In the genomic region with DNA sequence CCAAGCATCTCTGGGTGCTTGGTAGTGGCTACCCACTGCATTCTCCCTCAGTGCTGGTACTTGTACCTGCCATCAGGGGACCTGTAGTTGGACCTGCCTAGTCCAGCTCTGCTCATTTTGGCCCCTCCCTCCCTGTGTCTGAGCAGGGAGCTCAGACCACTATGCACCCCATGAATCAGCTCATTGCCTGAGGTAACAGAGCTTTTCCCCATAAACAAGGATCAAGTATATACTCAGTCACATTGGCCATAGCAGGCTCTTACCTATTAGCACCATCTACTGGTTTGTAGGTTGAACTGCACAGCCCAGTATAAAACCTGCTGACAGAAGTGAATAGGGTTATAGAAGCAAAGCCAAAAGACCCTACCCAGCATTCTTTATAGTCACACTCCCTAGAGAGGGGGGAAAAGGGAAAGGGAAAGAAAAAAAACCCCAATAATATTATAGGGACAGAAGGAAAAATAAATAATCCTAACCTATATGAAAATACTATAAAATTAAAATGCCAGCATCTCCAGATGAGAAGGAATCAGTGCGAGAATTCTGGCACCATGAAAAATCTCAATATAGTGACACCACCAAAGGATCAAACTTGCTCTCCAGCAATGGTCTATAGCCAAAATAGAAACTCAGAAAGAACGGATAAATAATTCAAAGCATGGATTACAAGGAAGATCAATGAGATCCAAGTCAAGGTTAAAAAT, we compare ENCODE assay signal across 8 cellular contexts. TPM values are rescaled to one million over a fixed set of nuclear protein-coding genes. Genes with fewer than 3 reads are reported as not detected.
DNase-seq lines count a peak whose midpoint lies in the region; ATAC-seq and FAIRE-seq lines count a peak whose summit lies in the region.

No MANE protein-coding gene starts in this region.

- peaks cover 33% of the 10 kb centered on the region for H3K9me3 Mint-ChIP-seq in activated naive CD4-positive, alpha-beta T cell treated with anti-CD3 and anti-CD28 coated beads, Interleukin-2, amount 10 ng/mL, durations not matched to agents 7 days and 5 days

- H3K36me3 Mint-ChIP-seq in activated naive CD4-positive, alpha-beta T cell treated with anti-CD3 and anti-CD28 coated beads, Interleukin-2, amount 10 ng/mL, durations not matched to agents 7 days and 5 days = peaks cover 91% of the 10 kb centered on the region

- intact Hi-C loops in left cardiac atrium (cut with DNase I) = loop anchor here in 1 of 2 donors (5.0 kb wide), 1 partner anchor 127 kb away; no protein-coding TSS in a partner anchor

- no peak for FAIRE-seq in small intestine (lab: Jason Lieb, UNC)

- 86 to 92% (median 88%) methylated on average over 2 of the region's 2 CpGs for WGBS in small intestine, 3 donors

- H3K27me3 ChIP-seq in small intestine (ENCODE audit: control insufficient read depth in 2 of 2, insufficient read depth in 2 of 2, low read length in 2 of 2) = no peaks in the 10 kb centered on the region

- H3K27me3 Mint-ChIP-seq in activated naive CD4-positive, alpha-beta T cell treated with anti-CD3 and anti-CD28 coated beads, Interleukin-2, amount 10 ng/mL, durations not matched to agents 7 days and 5 days = no peaks in the 10 kb centered on the region

- H3K4me3 Mint-ChIP-seq in activated naive CD4-positive, alpha-beta T cell treated with anti-CD3 and anti-CD28 coated beads, Interleukin-2, amount 10 ng/mL, durations not matched to agents 7 days and 5 days = no peak overlapping the region

- peak overlapping the region; percentile 60 for H3K27ac Mint-ChIP-seq in activated naive CD4-positive, alpha-beta T cell treated with anti-CD3 and anti-CD28 coated beads, Interleukin-2, amount 10 ng/mL, durations not matched to agents 7 days and 5 days

- H3K36me3 ChIP-seq in small intestine (ENCODE audit: control insufficient read depth in 2 of 2, insufficient read depth in 2 of 2, low read length in 2 of 2) = no peaks in the 10 kb centered on the region

- no peaks in the 10 kb centered on the region for H3K9me3 ChIP-seq in small intestine (ENCODE audit: control insufficient read depth, low read depth)

- peaks cover 34% of the 10 kb centered on the region for H3K4me1 Mint-ChIP-seq in activated naive CD4-positive, alpha-beta T cell treated with anti-CD3 and anti-CD28 coated beads, Interleukin-2, amount 10 ng/mL, durations not matched to agents 7 days and 5 days

- peak; percentile 18 for DNase-seq in stimulated activated CD4-positive, alpha-beta T cell treated with anti-CD3 and anti-CD28 coated beads, Interleukin-15, amount 100 ng/mL, for 24 hours
- DNase-seq in stimulated activated CD4-positive, alpha-beta T cell treated with anti-CD3 and anti-CD28 coated beads, Interleukin-1b, Interleukin-23, amount 100 ng/mL, for 48 hours = no peak
- DNase-seq in NCI-H82 (lab: John Stamatoyannopoulos, UW) = peak; percentile 84
- DNase-seq in activated naive CD4-positive, alpha-beta T cell treated with anti-CD3 and anti-CD28 coated beads, Interleukin-2, amount 10 ng/mL, durations not matched to agents 7 days and 5 days = no peak
- no peak for DNase-seq in left cardiac atrium
- DNase-seq in small intestine = peak; percentile 53

- ATAC-seq in HG02798 (IDR thresholded peaks at IDR 0.05; ENCODE audit: poor library complexity, unreplicated experiment) (peak; percentile 71), left cardiac atrium (peak; percentile 72 to 78), GM19455 (IDR thresholded peaks at IDR 0.05; ENCODE audit: unreplicated experiment) (no peak)

- no peak overlapping the region for H3K27ac ChIP-seq in small intestine (ENCODE audit: low read depth in 1 of 2, low read length in 1 of 2)

- no peak overlapping the region for H3K4me3 ChIP-seq in small intestine (ENCODE audit: low read depth in 1 of 2, low read length in 2 of 2)

- no peaks in the 10 kb centered on the region for H3K4me1 ChIP-seq in small intestine (ENCODE audit: control insufficient read depth in 2 of 2, insufficient read depth in 1 of 2, low read depth in 1 of 2, low read length in 1 of 2)

- CTCF ChIA-PET in activated naive CD4-positive, alpha-beta T cell treated with anti-CD3 and anti-CD28 coated beads, Interleukin-2, amount 10 ng/mL, durations not matched to agents 7 days and 5 days (lab: Charles Lee) = interaction anchor here (0.6 to 4.5 kb wide), 32 partner anchors 8 to 187 kb away, joined by 3 to 40 read pairs (median 4); a partner anchor contains a TSS

RNA-seq across cellular contexts. Expression of a gene that starts 6.9 kb away (rescaled TPM):
- total RNA-seq in left cardiac atrium = 1 to 10 TPM; 4.9 to 5.7 TPM
- polyA plus RNA-seq in small intestine = 1 to 10 TPM in 1 of 3 donors, under 1 TPM in 1, not detected in 1; 0.60 to 2.9 TPM

Comparison
In these comparisons a context has a peak if more than half of its experiments do, and no peak if none do; other contexts are left out.
1. DNase-seq: peak in stimulated activated CD4-positive, alpha-beta T cell treated with anti-CD3 and anti-CD28 coated beads, Interleukin-15, amount 100 ng/mL, for 24 hours (single experiment), NCI-H82 (single experiment) and small intestine (single experiment); none in stimulated activated CD4-positive, alpha-beta T cell treated with anti-CD3 and anti-CD28 coated beads, Interleukin-1b, Interleukin-23, amount 100 ng/mL, for 48 hours (single experiment), activated naive CD4-positive, alpha-beta T cell treated with anti-CD3 and anti-CD28 coated beads, Interleukin-2, amount 10 ng/mL, durations not matched to agents 7 days and 5 days (single experiment) and left cardiac atrium (single experiment).